In the genomic region with DNA sequence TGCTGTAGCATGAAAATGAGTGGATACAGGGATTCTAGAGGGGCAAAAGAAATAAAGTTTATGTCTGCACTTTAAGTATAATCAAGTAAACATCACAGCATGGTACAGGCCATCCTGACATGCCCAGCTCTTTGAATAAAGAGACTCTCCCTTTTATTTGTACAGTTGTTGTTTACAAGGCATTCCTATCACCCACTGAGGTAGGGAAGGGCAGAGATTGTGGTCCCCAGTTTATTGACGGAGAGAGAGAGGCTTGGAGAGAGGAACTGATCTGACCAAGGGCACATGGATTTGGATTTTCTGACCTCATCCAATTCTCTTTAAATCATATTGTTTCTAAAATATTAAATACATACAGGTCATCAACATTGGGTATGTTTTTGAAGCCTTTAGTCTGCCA, we compare ENCODE assay signal across 1 cellular context.
TF ChIP-seq lines count a peak whose summit lies in the region.

No MANE protein-coding gene starts in this region.

TF ChIP-seq in HepG2, 621 proteins besides CTCF, POLR2A, EP300 and RAD21:
- TF ChIP-seq ATF7 (IDR thresholded peaks at IDR 0.05): no peak
- TF ChIP-seq ATF7 (CRISPR knock-in tag; IDR thresholded peaks at IDR 0.05): no peak
- TF ChIP-seq ZNF570 (CRISPR knock-in tag; IDR thresholded peaks at IDR 0.05; ENCODE audit: borderline replicate concordance): no peak
- TF ChIP-seq FOXP1 (IDR thresholded peaks at IDR 0.05): no peak
- 0 out of 2 replicates have a peak, but pooled peaks have one; percentile 30 for TF ChIP-seq FOXP1 (CRISPR knock-in tag; IDR thresholded peaks at IDR 0.05)
- TF ChIP-seq ZNF232 (CRISPR knock-in tag; IDR thresholded peaks at IDR 0.05; ENCODE audit: borderline replicate concordance): no peak
- TF ChIP-seq, protein P1, sequence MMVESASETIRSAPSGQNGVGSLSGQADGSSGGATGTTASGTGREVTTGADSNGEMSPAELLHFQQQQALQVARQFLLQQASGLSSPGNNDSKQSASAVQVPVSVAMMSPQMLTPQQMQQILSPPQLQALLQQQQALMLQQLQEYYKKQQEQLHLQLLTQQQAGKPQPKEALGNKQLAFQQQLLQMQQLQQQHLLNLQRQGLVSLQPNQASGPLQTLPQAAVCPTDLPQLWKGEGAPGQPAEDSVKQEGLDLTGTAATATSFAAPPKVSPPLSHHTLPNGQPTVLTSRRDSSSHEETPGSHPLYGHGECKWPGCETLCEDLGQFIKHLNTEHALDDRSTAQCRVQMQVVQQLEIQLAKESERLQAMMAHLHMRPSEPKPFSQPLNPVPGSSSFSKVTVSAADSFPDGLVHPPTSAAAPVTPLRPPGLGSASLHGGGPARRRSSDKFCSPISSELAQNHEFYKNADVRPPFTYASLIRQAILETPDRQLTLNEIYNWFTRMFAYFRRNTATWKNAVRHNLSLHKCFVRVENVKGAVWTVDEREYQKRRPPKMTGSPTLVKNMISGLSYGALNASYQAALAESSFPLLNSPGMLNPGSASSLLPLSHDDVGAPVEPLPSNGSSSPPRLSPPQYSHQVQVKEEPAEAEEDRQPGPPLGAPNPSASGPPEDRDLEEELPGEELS (CRISPR knock-in tag; IDR thresholded peaks at IDR 0.05): 0 out of 2 replicates have a peak, but pooled peaks have one; percentile 24
- TF ChIP-seq NFKBIZ (CRISPR knock-in tag; IDR thresholded peaks at IDR 0.05): no peak
- peak; percentile 49; the same call in 1 of the 2 replicates for TF ChIP-seq FOXA3 (CRISPR knock-in tag; IDR thresholded peaks at IDR 0.05)
TF ChIP-seq in HepG2: peak in this region for 3.
